ENCODE assay signal across 8 cellular contexts in genomic region chr11:85810521-85810870, GRCh38. TPM values are rescaled to one million over a fixed set of nuclear protein-coding genes. Genes with fewer than 3 reads are reported as not detected.
DNase-seq lines count a peak whose midpoint lies in the region; ATAC-seq and TF ChIP-seq lines count a peak whose summit lies in the region.

No MANE protein-coding gene starts in this region.

- TF ChIP-seq EP300 in ovary (IDR thresholded peaks at IDR 0.05) = no peak

- ATAC-seq in GM21723 (IDR thresholded peaks at IDR 0.05; ENCODE audit: unreplicated experiment) = no peak
- no peak for ATAC-seq in HG03095 (IDR thresholded peaks at IDR 0.05; ENCODE audit: unreplicated experiment)

- no peaks in the 10 kb centered on the region for H3K27me3 ChIP-seq in SJSA1 (replicated peaks)
- H3K27me3 ChIP-seq in fibroblast of lung (ENCODE audit: control insufficient read depth, insufficient read depth, low read length) = no peaks in the 10 kb centered on the region
- no peaks in the 10 kb centered on the region for H3K27me3 ChIP-seq in ovary

- peak overlapping the region; percentile 85 for H3K4me2 ChIP-seq in fibroblast of lung (ENCODE audit: extremely low read depth, insufficient read depth, low read length)

- H3K9ac ChIP-seq in fibroblast of lung (ENCODE audit: insufficient read depth, low read length) = peak overlapping the region; percentile 6

- DNase-seq in D341Med (ENCODE audit: low spot score) (peak; percentile 33), SJSA1 (ENCODE audit: low read depth in 1 of 2, low spot score in 2 of 2) (no peak), fibroblast of lung (ENCODE audit: low read depth in 2 of 2) (no peak), ovary (peak in 1 of 5 donors; percentile 23), COLO668 (lab: John Stamatoyannopoulos, UW; ENCODE audit: unreplicated experiment) (no peak)
- DNase-seq in activated CD8-positive, alpha-beta memory T cell treated with anti-CD3 and anti-CD28 coated beads for 24 hours = no peak

- no peak overlapping the region for H2AFZ ChIP-seq in fibroblast of lung (ENCODE audit: low read length)

- no peaks in the 10 kb centered on the region for H3K79me2 ChIP-seq in fibroblast of lung (ENCODE audit: control insufficient read depth, insufficient read depth, low read length)

- peaks cover 12% of the 10 kb centered on the region for H3K4me1 ChIP-seq in SJSA1 (replicated peaks)
- peaks cover 6% of the 10 kb centered on the region for H3K4me1 ChIP-seq in fibroblast of lung (ENCODE audit: control insufficient read depth, extremely low read depth, insufficient read depth, low read length)
- H3K4me1 ChIP-seq in ovary (ENCODE audit: insufficient read depth) = peaks cover 3% of the 10 kb centered on the region

- no peak overlapping the region for H3K27ac ChIP-seq in SJSA1
- no peak overlapping the region for H3K27ac ChIP-seq in fibroblast of lung (ENCODE audit: insufficient read depth, low read length)
- no peak overlapping the region for H3K27ac ChIP-seq in ovary

- WGBS in ovary, 3 donors = 12 to 14% (median 13%) methylated on average over 10 of the region's 10 CpGs

- no peaks in the 10 kb centered on the region for H4K20me1 ChIP-seq in fibroblast of lung (ENCODE audit: control insufficient read depth, extremely low read depth, insufficient read depth, low read length)

- intact Hi-C loops in ovary (cut with DNase I) = loop anchor here in 2 of 4 donors (5.0 to 10.0 kb wide), 2 partner anchors 48 to 116 kb away; no protein-coding TSS in a partner anchor

- TF ChIP-seq CTCF in fibroblast of lung (conservative IDR thresholded peaks at IDR 0.05 in 1 of 2, IDR thresholded peaks at IDR 0.05 in 1 of 2; ENCODE audit: low read depth in 1 of 2, low read length in 2 of 2) (no peak), ovary (IDR thresholded peaks at IDR 0.05) (no peak)

- H3K36me3 ChIP-seq in SJSA1 (no peaks in the 10 kb centered on the region), fibroblast of lung (ENCODE audit: control insufficient read depth, insufficient read depth, low read length) (no peaks in the 10 kb centered on the region), ovary (no peaks in the 10 kb centered on the region)

- H3K9me3 ChIP-seq in SJSA1 (replicated peaks) = no peaks in the 10 kb centered on the region
- H3K9me3 ChIP-seq in fibroblast of lung (ENCODE audit: control insufficient read depth, insufficient read depth, low read depth, low read length) = no peaks in the 10 kb centered on the region
- H3K9me3 ChIP-seq in ovary = no peaks in the 10 kb centered on the region

- no peak for TF ChIP-seq POLR2A in ovary (IDR thresholded peaks at IDR 0.05)

- H3K4me3 ChIP-seq in SJSA1 (peak overlapping the region; percentile 48), fibroblast of lung (replicated peaks in 1 of 4; ENCODE audit: control extremely low read depth in 1 of 4, insufficient read depth in 1 of 4, low read depth in 3 of 4, low read length in 4 of 4) (peak overlapping the region; percentile 44 to 74 (median 63)), ovary (peak overlapping the region; percentile 76)

RNA-seq across cellular contexts. Expression of gene SYTL2, which starts 0.4 kb away (rescaled TPM):
- total RNA-seq in SJSA1 (2014; rRNA removed; shearing (Covaris generic)) = 4.9 and 11.4 TPM in 2 replicates
- total RNA-seq in fibroblast of lung (39.8 and 165 TPM in 2 replicates), ovary (10 to 100 TPM in 2 of 7 donors, 1 to 10 TPM in 5; 4.2 to 13.7 (median 8.2) TPM)
- polyA plus RNA-seq in fibroblast of lung (148 and 387 TPM in 2 replicates), ovary (10 to 100 TPM in 1 of 2 donors, 1 to 10 TPM in 1; 7.9 to 26.1 TPM)
- 80.4 and 184 TPM in 2 replicates for polyA plus RNA-seq in fibroblast of lung (2012)
- 5.8 and 19.0 TPM in 2 replicates for polyA minus RNA-seq in fibroblast of lung (ENCODE audit: low replicate concordance)

RNA-seq across cellular contexts. Expression of gene CCDC83, which starts 44.7 kb away (rescaled TPM):
- total RNA-seq in SJSA1 (2014; rRNA removed; shearing (Covaris generic)) = not detected in 2 replicates
- total RNA-seq in fibroblast of lung = under 0.01 TPM in 1 of 2 replicates, not detected in the other
- not detected in 2 replicates for polyA plus RNA-seq in fibroblast of lung
- polyA plus RNA-seq in fibroblast of lung (2012) = not detected in 2 replicates
- polyA minus RNA-seq in fibroblast of lung (ENCODE audit: low replicate concordance) = not detected in 2 replicates
- not detected for total RNA-seq in ovary
- not detected for polyA plus RNA-seq in ovary
